14 cellular contexts compared by ENCODE assay signal in the genomic region with DNA sequence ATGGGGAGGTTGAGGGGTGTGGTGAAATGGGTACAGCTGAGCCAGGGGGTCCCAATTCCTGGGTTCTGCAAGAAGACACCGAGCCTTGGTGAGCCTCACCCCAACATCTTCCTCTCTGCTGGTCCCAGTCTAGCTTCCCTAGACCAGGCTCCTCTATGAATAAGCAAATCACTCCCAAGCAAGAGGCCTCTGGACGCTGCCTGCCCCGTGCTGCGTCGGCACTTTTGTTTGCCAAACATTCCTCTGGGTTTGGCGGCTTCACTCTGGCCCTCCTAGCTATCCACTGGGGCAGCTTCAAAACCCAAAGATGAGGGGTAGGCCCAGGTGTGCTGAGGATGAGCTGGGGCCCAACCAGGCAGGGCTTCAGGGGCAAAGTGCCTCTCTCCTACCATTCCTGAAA.
DNase-seq lines count a peak whose midpoint lies in the region; TF ChIP-seq lines count a peak whose summit lies in the region.
"Had no signal": no experiment of that assay in that cellular context is flagged by ENCODE, and none has a peak within 500 bp of the region (broad histone marks: within the 10 kb centered on the region; RNA-seq: fewer than 3 reads in every experiment).

No MANE protein-coding gene starts in this region.

- in situ Hi-C loops in GM13976 (cut with MboI; ENCODE audit: low sequenced_read_pairs, unreplicated experiment), result no loop called here

- TF ChIP-seq POLR2A in breast epithelium (IDR thresholded peaks at IDR 0.05), result no peak

- CTCF ChIA-PET in MCF 10A (lab: Yijun Ruan, JAX), result interaction anchor here (0.6 to 16.5 kb wide), 16 partner anchors 8 to 1595 kb away, joined by 3 to 347 read pairs (median 4); partner anchors contain the start of gene PLXNA2

- H3K4me1 Mint-ChIP-seq in MCF 10A (ENCODE audit: insufficient read depth, unreplicated experiment), result peaks cover 12% of the 10 kb centered on the region
- H3K4me1 Mint-ChIP-seq in activated T-helper 2 cell treated with anti-CD3 and anti-CD28 coated beads, Interferon-gamma antibody, Interleukin-2, Interleukin-4, amounts not matched to agents 10 μg/mL and 5 μg/mL and 100 μg/mL, durations not matched to agents 14 hours and 24 hours and 36 hours (ENCODE audit: low read depth), result peaks cover 16% of the 10 kb centered on the region

- POLR2A ChIA-PET in MCF 10A (lab: Yijun Ruan, JAX), result interaction anchor here (0.6 to 2.1 kb wide), 11 partner anchors 9 to 198 kb away, joined by 3 to 12 read pairs (median 4); partner anchors contain the start of gene PLXNA2

- H3K27me3 ChIP-seq in breast epithelium, result no peaks in the 10 kb centered on the region
- no peaks in the 10 kb centered on the region for H3K27me3 ChIP-seq in hepatocyte
- H3K27me3 ChIP-seq in rectal smooth muscle tissue (ENCODE audit: control insufficient read depth, insufficient read depth, low read length), result no peaks in the 10 kb centered on the region

- H3K9me2 ChIP-seq in hepatocyte (replicated peaks; ENCODE audit: insufficient read depth), result no peaks in the 10 kb centered on the region

- TF ChIP-seq CTCF in breast epithelium (IDR thresholded peaks at IDR 0.05) (no peak), MCF 10A (IDR thresholded peaks at IDR 0.05; ENCODE audit: unreplicated experiment) (no peak), hepatocyte (IDR thresholded peaks at IDR 0.05; ENCODE audit: poor library complexity) (no peak), GM13976 (IDR thresholded peaks at IDR 0.05; ENCODE audit: borderline replicate concordance, control extremely low read depth, extremely low read depth, insufficient read depth, missing control alignments) (no peak)

- DNase-seq in breast epithelium (ENCODE audit: low spot score in 2 of 2) (peak in 1 of 2 donors; percentile 53), MCF 10A (ENCODE audit: unreplicated experiment) (no peak), hepatocyte (ENCODE audit: low spot score) (no peak), GM13976 (ENCODE audit: low spot score) (no peak), CD1c-positive myeloid dendritic cell (ENCODE audit: extremely low spot score) (no peak), kidney tubule cell (ENCODE audit: low spot score) (no peak)
- DNase-seq in activated T-helper 2 cell treated with anti-CD3 and anti-CD28 coated beads, Interferon-gamma antibody, Interleukin-2, Interleukin-4, amounts not matched to agents 10 μg/mL and 5 μg/mL and 100 μg/mL, durations not matched to agents 14 hours and 24 hours and 36 hours (ENCODE audit: low spot score), result no peak
- DNase-seq: activated CD8-positive, alpha-beta memory T cell treated with anti-CD3 and anti-CD28 coated beads, Interleukin-2, amount 50 U/mL, for 48 hours; DMS 273 treated with DMSO at 0.1 percent for 48 hours; HFFc6; NCI-H774; SHP77 had no signal

- BruUV-seq in MCF 10A (replicated peaks; lab: Mats Ljungman, UMichigan), result no TSS peak

- H3K9me3 Mint-ChIP-seq in MCF 10A (ENCODE audit: unreplicated experiment), result no peaks in the 10 kb centered on the region
- H3K9me3 Mint-ChIP-seq in activated T-helper 2 cell treated with anti-CD3 and anti-CD28 coated beads, Interferon-gamma antibody, Interleukin-2, Interleukin-4, amounts not matched to agents 10 μg/mL and 5 μg/mL and 100 μg/mL, durations not matched to agents 14 hours and 24 hours and 36 hours, result no peaks in the 10 kb centered on the region
- H3K9me3 Mint-ChIP-seq: HFFc6 had no signal

- H3K9me3 ChIP-seq in breast epithelium (no peaks in the 10 kb centered on the region), hepatocyte (ENCODE audit: low read depth) (no peaks in the 10 kb centered on the region)

- peak overlapping the region; percentile 31 for H3K4me2 ChIP-seq in hepatocyte

- H3K4me1 ChIP-seq in breast epithelium (peaks cover 5 to 11% of the 10 kb centered on the region in 2 donors), hepatocyte (ENCODE audit: insufficient read depth) (peaks cover 19% of the 10 kb centered on the region), rectal smooth muscle tissue (ENCODE audit: control insufficient read depth, insufficient read depth, low read length) (peaks cover 6% of the 10 kb centered on the region)

- WGBS in hepatocyte (ENCODE audit: low lambda C conversion rate, missing lambda C conversion rate), result 55% methylated on average over 6 of the region's 6 CpGs

- H3K4me3 Mint-ChIP-seq in MCF 10A (ENCODE audit: unreplicated experiment), result no peak overlapping the region
- H3K4me3 Mint-ChIP-seq in activated T-helper 2 cell treated with anti-CD3 and anti-CD28 coated beads, Interferon-gamma antibody, Interleukin-2, Interleukin-4, amounts not matched to agents 10 μg/mL and 5 μg/mL and 100 μg/mL, durations not matched to agents 14 hours and 24 hours and 36 hours (ENCODE audit: low read depth), result no peak overlapping the region
- H3K4me3 Mint-ChIP-seq: HFFc6 had no signal

- no peaks in the 10 kb centered on the region for H3K27me3 Mint-ChIP-seq in MCF 10A (ENCODE audit: insufficient read depth, unreplicated experiment)
- peaks cover 6% of the 10 kb centered on the region for H3K27me3 Mint-ChIP-seq in activated T-helper 2 cell treated with anti-CD3 and anti-CD28 coated beads, Interferon-gamma antibody, Interleukin-2, Interleukin-4, amounts not matched to agents 10 μg/mL and 5 μg/mL and 100 μg/mL, durations not matched to agents 14 hours and 24 hours and 36 hours (ENCODE audit: low read depth)

- H3K27ac ChIP-seq in breast epithelium, result peak overlapping the region; percentile 68 to 69
- H3K27ac ChIP-seq in hepatocyte, result peak overlapping the region; percentile 83
- peak overlapping the region; percentile 16 for H3K27ac ChIP-seq in rectal smooth muscle tissue (ENCODE audit: low read depth, low read length)
- H3K27ac ChIP-seq: 22Rv1 had no signal

- H3K9ac ChIP-seq in rectal smooth muscle tissue (ENCODE audit: low read length), result no peak overlapping the region

- H3K4me3 ChIP-seq in breast epithelium, result no peak overlapping the region
- H3K4me3 ChIP-seq in hepatocyte, result no peak overlapping the region
- H3K4me3 ChIP-seq in rectal smooth muscle tissue (ENCODE audit: low read length), result no peak overlapping the region

- intact Hi-C loops in breast epithelium (cut with DNase I; ENCODE audit: low total_unique reads), result no loop called here
- intact Hi-C loops in MCF 10A (cut with micrococcal nuclease), result no loop called here
- intact Hi-C loops in activated T-helper 2 cell treated with anti-CD3 and anti-CD28 coated beads, Interferon-gamma antibody, Interleukin-2, Interleukin-4, amounts not matched to agents 10 μg/mL and 5 μg/mL and 100 μg/mL, durations not matched to agents 14 hours and 24 hours and 36 hours (cut with micrococcal nuclease), result no loop called here

- H3K27ac Mint-ChIP-seq in MCF 10A (ENCODE audit: low read depth, unreplicated experiment), result no peak overlapping the region
- no peak overlapping the region for H3K27ac Mint-ChIP-seq in activated T-helper 2 cell treated with anti-CD3 and anti-CD28 coated beads, Interferon-gamma antibody, Interleukin-2, Interleukin-4, amounts not matched to agents 10 μg/mL and 5 μg/mL and 100 μg/mL, durations not matched to agents 14 hours and 24 hours and 36 hours

- H3K36me3 ChIP-seq in breast epithelium (no peaks in the 10 kb centered on the region), hepatocyte (replicated peaks; ENCODE audit: insufficient read depth, low read depth) (no peaks in the 10 kb centered on the region), rectal smooth muscle tissue (ENCODE audit: control insufficient read depth, insufficient read depth, low read length) (peaks cover 20% of the 10 kb centered on the region)

- H3K79me2 ChIP-seq in hepatocyte, result no peaks in the 10 kb centered on the region

- H3K36me3 Mint-ChIP-seq in MCF 10A (ENCODE audit: insufficient read depth, unreplicated experiment), result peaks cover 38% of the 10 kb centered on the region
- no peaks in the 10 kb centered on the region for H3K36me3 Mint-ChIP-seq in activated T-helper 2 cell treated with anti-CD3 and anti-CD28 coated beads, Interferon-gamma antibody, Interleukin-2, Interleukin-4, amounts not matched to agents 10 μg/mL and 5 μg/mL and 100 μg/mL, durations not matched to agents 14 hours and 24 hours and 36 hours (ENCODE audit: low read depth)

- H2AFZ ChIP-seq in hepatocyte, result no peak overlapping the region

- H4K20me1 ChIP-seq in hepatocyte (ENCODE audit: insufficient read depth, poor library complexity, severe bottlenecking), result no peaks in the 10 kb centered on the region

Comparison
In these comparisons a context has a peak if more than half of its experiments do, and no peak if none do; other contexts are left out.
1. H3K27ac ChIP-seq: peak in every context shown above with its lines; median percentile 83 in hepatocyte; 68 in breast epithelium; 16 in rectal smooth muscle tissue.